In the genomic region with DNA sequence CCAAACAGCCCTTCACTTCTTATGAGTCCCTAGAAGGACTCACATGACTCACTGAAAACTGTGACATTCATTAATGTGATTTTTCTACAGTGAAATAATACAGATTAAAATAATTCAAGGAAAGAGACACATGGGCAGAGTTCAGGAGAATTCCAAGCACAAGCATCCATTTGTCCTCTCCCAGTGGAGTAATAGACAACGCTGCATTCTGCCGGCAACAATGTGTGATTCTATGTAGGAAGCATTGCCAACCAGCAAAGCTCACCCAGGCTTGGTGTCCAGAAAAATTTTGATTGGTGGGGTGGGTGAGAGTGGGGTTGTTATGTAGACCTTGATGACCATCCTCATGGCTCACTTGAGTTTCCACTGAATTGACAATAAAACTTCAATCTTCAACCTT, we compare ENCODE assay signal across 21 cellular contexts.
DNase-seq lines count a peak whose midpoint lies in the region; ATAC-seq and TF ChIP-seq lines count a peak whose summit lies in the region.
"Had no signal": no experiment of that assay in that cellular context is flagged by ENCODE, and none has a peak within 500 bp of the region (broad histone marks: within the 10 kb centered on the region; RNA-seq: fewer than 3 reads in every experiment).

No MANE protein-coding gene starts in this region.

- ATAC-seq in activated CD8-positive, alpha-beta T cell treated with anti-CD3 and anti-CD28 coated beads for 36 hours: no peak
- ATAC-seq: GM23338, HepG2, PC-3 had no signal

- no peak overlapping the region for H3K27ac Mint-ChIP-seq in activated CD8-positive, alpha-beta T cell treated with anti-CD3 and anti-CD28 coated beads for 36 hours
- H3K27ac Mint-ChIP-seq: CD4-positive, alpha-beta memory T cell; GM23338; H9 had no signal

- H3K9me2 ChIP-seq in Karpas-422 (replicated peaks; ENCODE audit: insufficient read depth, low read length): no peaks in the 10 kb centered on the region

- H3K36me3 ChIP-seq in Karpas-422 (ENCODE audit: insufficient read depth, low read length) (no peaks in the 10 kb centered on the region), esophagus muscularis mucosa (no peaks in the 10 kb centered on the region)
- H3K36me3 ChIP-seq: SJSA1 had no signal

- H3K9ac ChIP-seq in Karpas-422 (ENCODE audit: low read length): no peak overlapping the region

- POLR2A ChIA-PET in activated CD8-positive, alpha-beta T cell treated with anti-CD3 and anti-CD28 coated beads for 36 hours (lab: Charles Lee): no interaction called here

- no peak overlapping the region for H3K4me3 Mint-ChIP-seq in activated CD8-positive, alpha-beta T cell treated with anti-CD3 and anti-CD28 coated beads for 36 hours
- H3K4me3 Mint-ChIP-seq: CD4-positive, alpha-beta memory T cell; GM23338; H9 had no signal

- H3K4me1 ChIP-seq in Karpas-422 (ENCODE audit: low read length) (peaks cover 65% of the 10 kb centered on the region), esophagus muscularis mucosa (peaks cover 0 to 2% (median 0%) of the 10 kb centered on the region in 4 donors)
- H3K4me1 ChIP-seq: SJSA1 had no signal

- no peak for TF ChIP-seq CTCF in esophagus muscularis mucosa (IDR thresholded peaks at IDR 0.05)
- TF ChIP-seq CTCF in activated CD8-positive, alpha-beta T cell treated with anti-CD3 and anti-CD28 coated beads for 36 hours (IDR thresholded peaks at IDR 0.05): no peak

- H3K27me3 ChIP-seq in Karpas-422 (ENCODE audit: low read length) (no peaks in the 10 kb centered on the region), esophagus muscularis mucosa (peaks cover 0 to 40% (median 0%) of the 10 kb centered on the region in 4 donors)

- TF ChIP-seq EP300 in esophagus muscularis mucosa (IDR thresholded peaks at IDR 0.05): no peak

- CTCF ChIA-PET in activated CD8-positive, alpha-beta T cell treated with anti-CD3 and anti-CD28 coated beads for 36 hours (lab: Charles Lee): interaction anchor here (1.0 to 1.2 kb wide), 2 partner anchors 47 to 54 kb away, joined by 3 to 4 read pairs; no protein-coding TSS in a partner anchor

- DNase-seq in Ammon's horn (ENCODE audit: low spot score) (peak; percentile 55), Karpas-422 (no peak), esophagus muscularis mucosa (ENCODE audit: extremely low spot score) (peak; percentile 12), midbrain (lab: John Stamatoyannopoulos, UW) (peak; percentile 45), NCI-H2107 treated with DMSO at 0.1 percent for 48 hours (lab: John Stamatoyannopoulos, UW; ENCODE audit: unreplicated experiment) (no peak), SK-N-DZ (ENCODE audit: low spot score) (no peak)
- no peak for DNase-seq in effector CD8-positive, alpha-beta T cell (lab: John Stamatoyannopoulos, UW)
- DNase-seq in activated CD8-positive, alpha-beta T cell treated with anti-CD3 and anti-CD28 coated beads for 36 hours: no peak
- DNase-seq: 8988T; CD4-positive, alpha-beta memory T cell; H9; KG1; NCI-H1048; NCI-H1694; NCI-H2029 treated with DMSO at 0.1 percent for 48 hours; NCI-H2227 treated with DMSO at 0.1 percent for 48 hours; NCI-H510A; PC-3 had no signal

- intact Hi-C loops in esophagus muscularis mucosa (cut with DNase I): no loop called here
- intact Hi-C loops in activated CD8-positive, alpha-beta T cell treated with anti-CD3 and anti-CD28 coated beads for 36 hours (cut with micrococcal nuclease): no loop called here

- H3K36me3 Mint-ChIP-seq in activated CD8-positive, alpha-beta T cell treated with anti-CD3 and anti-CD28 coated beads for 36 hours (ENCODE audit: low read depth): no peaks in the 10 kb centered on the region
- H3K36me3 Mint-ChIP-seq: CD4-positive, alpha-beta memory T cell had no signal

- WGBS in esophagus muscularis mucosa: 70% methylated on average over 2 of the region's 2 CpGs

- peaks cover 30% of the 10 kb centered on the region for H3K27me3 Mint-ChIP-seq in activated CD8-positive, alpha-beta T cell treated with anti-CD3 and anti-CD28 coated beads for 36 hours

- no peak overlapping the region for H2AFZ ChIP-seq in Karpas-422 (ENCODE audit: low read length)
- H2AFZ ChIP-seq: GM23338 had no signal

- peak overlapping the region; percentile 68 for H3K4me2 ChIP-seq in Karpas-422 (ENCODE audit: low read depth, low read length, poor library complexity, severe bottlenecking)
- H3K4me2 ChIP-seq: GM23338 had no signal

- H4K20me1 ChIP-seq in Karpas-422 (ENCODE audit: insufficient read depth, low read depth, low read length): no peaks in the 10 kb centered on the region

- H3K27ac ChIP-seq in Karpas-422 (ENCODE audit: low read length) (no peak overlapping the region), esophagus muscularis mucosa (replicated peaks in 1 of 4) (no peak overlapping the region)
- H3K27ac ChIP-seq: SJSA1 had no signal

- no peaks in the 10 kb centered on the region for H3K79me2 ChIP-seq in Karpas-422 (ENCODE audit: low read length)

- H3K9me3 ChIP-seq in Karpas-422 (ENCODE audit: low read length) (no peaks in the 10 kb centered on the region), esophagus muscularis mucosa (no peaks in the 10 kb centered on the region)
- H3K9me3 ChIP-seq: SJSA1 had no signal

- H3K9me3 Mint-ChIP-seq in activated CD8-positive, alpha-beta T cell treated with anti-CD3 and anti-CD28 coated beads for 36 hours: no peaks in the 10 kb centered on the region
- H3K9me3 Mint-ChIP-seq: GM23338 had no signal

- H3K4me3 ChIP-seq in Karpas-422 (ENCODE audit: low read length) (no peak overlapping the region), esophagus muscularis mucosa (no peak overlapping the region)
- H3K4me3 ChIP-seq: GM23338, SJSA1 had no signal

- H3K4me1 Mint-ChIP-seq in activated CD8-positive, alpha-beta T cell treated with anti-CD3 and anti-CD28 coated beads for 36 hours (ENCODE audit: low read depth): no peaks in the 10 kb centered on the region
- H3K4me1 Mint-ChIP-seq: CD4-positive, alpha-beta memory T cell; GM23338 had no signal

- TF ChIP-seq POLR2A in esophagus muscularis mucosa (IDR thresholded peaks at IDR 0.05; ENCODE audit: low read depth): no peak

Comparison
In these comparisons a context has a peak if more than half of its experiments do, and no peak if none do; other contexts are left out.
1. DNase-seq: peak in Ammon's horn (single experiment), esophagus muscularis mucosa (single experiment) and midbrain (single experiment); none in Karpas-422 (single experiment), effector CD8-positive, alpha-beta T cell (single experiment), NCI-H2107 treated with DMSO at 0.1 percent for 48 hours (single experiment), SK-N-DZ (single experiment) and activated CD8-positive, alpha-beta T cell treated with anti-CD3 and anti-CD28 coated beads for 36 hours (single experiment).